7 cellular contexts compared by ENCODE assay signal in genomic region chr10:113853577-113854018, GRCh38. TPM values are rescaled to one million over a fixed set of nuclear protein-coding genes. Genes with fewer than 3 reads are reported as not detected.
A peak's percentile ranks its signal among the peaks of the same experiment; 100 is the strongest.
DNase-seq lines count a peak whose midpoint lies in the region; ATAC-seq and TF ChIP-seq lines count a peak whose summit lies in the region.

No MANE protein-coding gene starts in this region.

- H3K27me3 ChIP-seq in cardiac muscle cell = no peaks in the 10 kb centered on the region

- DNase-seq in T-helper 17 cell (no peak), cardiac muscle cell (ENCODE audit: low read depth in 1 of 2, low spot score in 1 of 2) (no peak), retinal pigment epithelial cell (ENCODE audit: low read depth) (no peak), NCI-H2227 treated with DMSO at 0.1 percent for 48 hours (lab: John Stamatoyannopoulos, UW) (no peak), AML-193 (lab: John Stamatoyannopoulos, UW) (no peak)

- CTCF ChIA-PET in HEK293 (lab: Yijun Ruan, JAX) = interaction anchor here (0.5 to 1.2 kb wide), 3 partner anchors 12 to 219 kb away, joined by 3 read pairs; no protein-coding TSS in a partner anchor

- no peaks in the 10 kb centered on the region for H3K36me3 Mint-ChIP-seq in T-helper 17 cell (ENCODE audit: low read depth)

- H3K27ac ChIP-seq in HEK293 (ENCODE audit: extremely low read depth, low read depth, low read length) (peak overlapping the region; percentile 96), cardiac muscle cell (peak overlapping the region; percentile 96)

- TF ChIP-seq CTCF in HEK293 (tag by site-specific recombination; IDR thresholded peaks at IDR 0.05) (no peak), cardiac muscle cell (IDR thresholded peaks at IDR 0.05; ENCODE audit: low read depth, low read length) (no peak), retinal pigment epithelial cell (conservative IDR thresholded peaks at IDR 0.05; ENCODE audit: low read depth, low read length) (no peak)

- H3K36me3 ChIP-seq in HEK293 (ENCODE audit: control insufficient read depth in 2 of 2, insufficient read depth in 1 of 2, low read length in 2 of 2) (peaks cover 6 to 7% of the 10 kb centered on the region in 2 experiments), cardiac muscle cell (peaks cover 1% of the 10 kb centered on the region)

- H3K4me3 Mint-ChIP-seq in T-helper 17 cell = peak overlapping the region; percentile 97

- ATAC-seq in T-helper 17 cell = no peak
- no peak for ATAC-seq in GM18502 (IDR thresholded peaks at IDR 0.05; ENCODE audit: poor library complexity, unreplicated experiment)

- POLR2A ChIA-PET in HEK293 (lab: Yijun Ruan, JAX) = no interaction called here

- no peaks in the 10 kb centered on the region for H3K27me3 Mint-ChIP-seq in T-helper 17 cell

- H3K27ac Mint-ChIP-seq in T-helper 17 cell = peak overlapping the region; percentile 99

- peaks cover 37% of the 10 kb centered on the region for H3K4me1 Mint-ChIP-seq in T-helper 17 cell

- no peaks in the 10 kb centered on the region for H3K9me3 ChIP-seq in HEK293 (ENCODE audit: control insufficient read depth, insufficient read depth, low read depth, low read length)
- no peaks in the 10 kb centered on the region for H3K9me3 ChIP-seq in T-helper 17 cell (ENCODE audit: control insufficient read depth, low read length, poor library complexity, severe bottlenecking)
- no peaks in the 10 kb centered on the region for H3K9me3 ChIP-seq in cardiac muscle cell (ENCODE audit: low read depth)

- H3K4me3 ChIP-seq in HEK293 (ENCODE audit: low read depth, low read length) (peak overlapping the region; percentile 68), cardiac muscle cell (peak overlapping the region; percentile 77), retinal pigment epithelial cell (ENCODE audit: low read length) (peak overlapping the region; percentile 87)

- peaks cover 15% of the 10 kb centered on the region for H3K4me1 ChIP-seq in HEK293 (ENCODE audit: control insufficient read depth, insufficient read depth, low read length)
- peaks cover 27% of the 10 kb centered on the region for H3K4me1 ChIP-seq in cardiac muscle cell (ENCODE audit: low read depth)

TF ChIP-seq in HEK293, 187 proteins besides CTCF, POLR2A, EP300 and RAD21 (continues in another document):
- no peak for TF ChIP-seq ZNF843 (tag by site-specific recombination; IDR thresholded peaks at IDR 0.05)
- TF ChIP-seq ZNF707 (tag by site-specific recombination; IDR thresholded peaks at IDR 0.05) = no peak
- TF ChIP-seq, protein P1, sequence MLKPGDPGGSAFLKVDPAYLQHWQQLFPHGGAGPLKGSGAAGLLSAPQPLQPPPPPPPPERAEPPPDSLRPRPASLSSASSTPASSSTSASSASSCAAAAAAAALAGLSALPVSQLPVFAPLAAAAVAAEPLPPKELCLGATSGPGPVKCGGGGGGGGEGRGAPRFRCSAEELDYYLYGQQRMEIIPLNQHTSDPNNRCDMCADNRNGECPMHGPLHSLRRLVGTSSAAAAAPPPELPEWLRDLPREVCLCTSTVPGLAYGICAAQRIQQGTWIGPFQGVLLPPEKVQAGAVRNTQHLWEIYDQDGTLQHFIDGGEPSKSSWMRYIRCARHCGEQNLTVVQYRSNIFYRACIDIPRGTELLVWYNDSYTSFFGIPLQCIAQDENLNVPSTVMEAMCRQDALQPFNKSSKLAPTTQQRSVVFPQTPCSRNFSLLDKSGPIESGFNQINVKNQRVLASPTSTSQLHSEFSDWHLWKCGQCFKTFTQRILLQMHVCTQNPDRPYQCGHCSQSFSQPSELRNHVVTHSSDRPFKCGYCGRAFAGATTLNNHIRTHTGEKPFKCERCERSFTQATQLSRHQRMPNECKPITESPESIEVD (tag by site-specific recombination; IDR thresholded peaks at IDR 0.05) = no peak
- no peak for TF ChIP-seq ZNF23 (tag by site-specific recombination; IDR thresholded peaks at IDR 0.05; ENCODE audit: borderline replicate concordance)
- TF ChIP-seq ZFP37 (tag by site-specific recombination; IDR thresholded peaks at IDR 0.05) = no peak
- TF ChIP-seq ZNF146 (tag by site-specific recombination; IDR thresholded peaks at IDR 0.05) = no peak
- no peak for TF ChIP-seq GFI1B (tag by site-specific recombination; IDR thresholded peaks at IDR 0.05)
- TF ChIP-seq INSM2 (tag by site-specific recombination; IDR thresholded peaks at IDR 0.05) = no peak
- TF ChIP-seq, protein P2, sequence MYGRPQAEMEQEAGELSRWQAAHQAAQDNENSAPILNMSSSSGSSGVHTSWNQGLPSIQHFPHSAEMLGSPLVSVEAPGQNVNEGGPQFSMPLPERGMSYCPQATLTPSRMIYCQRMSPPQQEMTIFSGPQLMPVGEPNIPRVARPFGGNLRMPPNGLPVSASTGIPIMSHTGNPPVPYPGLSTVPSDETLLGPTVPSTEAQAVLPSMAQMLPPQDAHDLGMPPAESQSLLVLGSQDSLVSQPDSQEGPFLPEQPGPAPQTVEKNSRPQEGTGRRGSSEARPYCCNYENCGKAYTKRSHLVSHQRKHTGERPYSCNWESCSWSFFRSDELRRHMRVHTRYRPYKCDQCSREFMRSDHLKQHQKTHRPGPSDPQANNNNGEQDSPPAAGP (tag by site-specific recombination; IDR thresholded peaks at IDR 0.05) = no peak
- TF ChIP-seq, protein P3, sequence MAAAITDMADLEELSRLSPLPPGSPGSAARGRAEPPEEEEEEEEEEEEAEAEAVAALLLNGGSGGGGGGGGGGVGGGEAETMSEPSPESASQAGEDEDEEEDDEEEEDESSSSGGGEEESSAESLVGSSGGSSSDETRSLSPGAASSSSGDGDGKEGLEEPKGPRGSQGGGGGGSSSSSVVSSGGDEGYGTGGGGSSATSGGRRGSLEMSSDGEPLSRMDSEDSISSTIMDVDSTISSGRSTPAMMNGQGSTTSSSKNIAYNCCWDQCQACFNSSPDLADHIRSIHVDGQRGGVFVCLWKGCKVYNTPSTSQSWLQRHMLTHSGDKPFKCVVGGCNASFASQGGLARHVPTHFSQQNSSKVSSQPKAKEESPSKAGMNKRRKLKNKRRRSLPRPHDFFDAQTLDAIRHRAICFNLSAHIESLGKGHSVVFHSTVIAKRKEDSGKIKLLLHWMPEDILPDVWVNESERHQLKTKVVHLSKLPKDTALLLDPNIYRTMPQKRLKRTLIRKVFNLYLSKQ (tag by site-specific recombination; IDR thresholded peaks at IDR 0.05; ENCODE audit: borderline replicate concordance) = no peak
- no peak for TF ChIP-seq ZNF510 (tag by site-specific recombination; IDR thresholded peaks at IDR 0.05; ENCODE audit: insufficient replicate concordance)
- no peak for TF ChIP-seq ZNF830 (tag by site-specific recombination; IDR thresholded peaks at IDR 0.05; ENCODE audit: low read depth)
- TF ChIP-seq ZNF350 (tag by site-specific recombination; IDR thresholded peaks at IDR 0.05) = no peak
- TF ChIP-seq ZBTB21 (tag by site-specific recombination; IDR thresholded peaks at IDR 0.05) = no peak
- no peak for TF ChIP-seq ZNF596 (tag by site-specific recombination; IDR thresholded peaks at IDR 0.05)
- no peak for TF ChIP-seq ZNF148 (tag by site-specific recombination; IDR thresholded peaks at IDR 0.05; ENCODE audit: borderline replicate concordance)
- no peak for TF ChIP-seq KLF16 (tag by site-specific recombination; IDR thresholded peaks at IDR 0.05)
- TF ChIP-seq ZNF366 (tag by site-specific recombination; conservative IDR thresholded peaks at IDR 0.05) = no peak
- TF ChIP-seq, protein P4, sequence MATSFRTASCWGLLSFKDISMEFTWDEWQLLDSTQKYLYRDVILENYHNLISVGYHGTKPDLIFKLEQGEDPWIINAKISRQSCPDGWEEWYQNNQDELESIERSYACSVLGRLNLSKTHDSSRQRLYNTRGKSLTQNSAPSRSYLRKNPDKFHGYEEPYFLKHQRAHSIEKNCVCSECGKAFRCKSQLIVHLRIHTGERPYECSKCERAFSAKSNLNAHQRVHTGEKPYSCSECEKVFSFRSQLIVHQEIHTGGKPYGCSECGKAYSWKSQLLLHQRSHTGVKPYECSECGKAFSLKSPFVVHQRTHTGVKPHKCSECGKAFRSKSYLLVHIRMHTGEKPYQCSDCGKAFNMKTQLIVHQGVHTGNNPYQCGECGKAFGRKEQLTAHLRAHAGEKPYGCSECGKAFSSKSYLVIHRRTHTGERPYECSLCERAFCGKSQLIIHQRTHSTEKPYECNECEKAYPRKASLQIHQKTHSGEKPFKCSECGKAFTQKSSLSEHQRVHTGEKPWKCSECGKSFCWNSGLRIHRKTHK (tag by site-specific recombination; IDR thresholded peaks at IDR 0.05) = no peak

RNA-seq across cellular contexts. Expression of gene DCLRE1A, which starts 0.3 kb away (rescaled TPM):
- total RNA-seq in T-helper 17 cell = 1 to 10 TPM; 2.2 to 2.9 TPM
- total RNA-seq in cardiac muscle cell = 6.3 and 6.6 TPM in 2 replicates
- polyA plus RNA-seq in cardiac muscle cell = 4.8 and 7.3 TPM in 2 replicates

RNA-seq across cellular contexts. Expression of gene NHLRC2, which starts 0.9 kb away (rescaled TPM):
- total RNA-seq in T-helper 17 cell (10 to 100 TPM in 1 of 2 donors, 1 to 10 TPM in 1; 9.0 to 12.8 TPM), cardiac muscle cell (61.2 and 99.6 TPM in 2 replicates)
- 14.0 and 23.8 TPM in 2 replicates for polyA plus RNA-seq in cardiac muscle cell
